In the genomic region with DNA sequence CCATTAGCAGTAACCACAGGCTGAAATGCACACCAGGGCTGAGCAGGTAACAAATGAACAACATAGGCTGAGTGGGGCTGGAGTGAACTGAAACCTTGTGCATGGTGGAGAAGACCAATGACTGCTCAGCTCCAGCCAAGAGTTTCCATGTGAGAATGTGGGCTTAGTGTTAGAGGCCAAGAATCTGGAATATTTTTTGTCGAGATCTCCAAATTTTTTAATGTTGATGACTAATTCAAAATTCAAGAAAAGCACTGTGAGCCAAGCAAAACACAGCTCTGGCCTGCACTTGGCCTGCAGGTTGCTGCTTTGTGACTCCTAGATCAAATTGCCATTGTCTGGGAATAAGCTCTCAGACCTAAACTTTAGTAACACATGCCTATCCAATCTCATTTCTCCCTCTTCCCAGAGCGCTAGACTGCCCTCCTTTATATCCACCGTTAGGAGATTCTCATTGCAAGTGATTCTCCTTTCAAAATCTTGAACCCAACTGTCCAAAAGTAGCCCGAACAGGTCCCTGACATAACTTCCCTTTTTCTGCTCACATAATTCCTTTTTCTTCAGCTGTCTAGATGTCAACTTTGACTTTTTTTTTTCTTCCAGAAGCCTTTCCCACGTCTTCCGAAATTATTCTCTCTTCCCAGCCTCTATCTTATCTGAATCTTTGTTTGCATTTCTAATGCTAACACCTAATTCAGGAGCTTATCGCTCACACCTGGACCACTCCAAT, we compare ENCODE assay signal across 9 cellular contexts. TPM values are rescaled to one million over a fixed set of nuclear protein-coding genes. Genes with fewer than 3 reads are reported as not detected.
A peak's percentile ranks its signal among the peaks of the same experiment; 100 is the strongest.
DNase-seq lines count a peak whose midpoint lies in the region; ATAC-seq, FAIRE-seq and TF ChIP-seq lines count a peak whose summit lies in the region.
"Had no signal": no experiment of that assay in that cellular context is flagged by ENCODE, and none has a peak within 500 bp of the region (broad histone marks: within the 10 kb centered on the region; RNA-seq: fewer than 3 reads in every experiment).

No MANE protein-coding gene starts in this region.

- no peaks in the 10 kb centered on the region for H3K27me3 Mint-ChIP-seq in osteocyte (ENCODE audit: unreplicated experiment)

- FAIRE-seq in endothelial cell of umbilical vein (lab: Jason Lieb, UNC) = no peak

- no peaks in the 10 kb centered on the region for H3K9me1 ChIP-seq in endothelial cell of umbilical vein (replicated peaks; ENCODE audit: control insufficient read depth, extremely low read depth, insufficient read depth, low read length)

- H3K4me3 ChIP-seq in AG10803 (ENCODE audit: low read length) = peak overlapping the region; percentile 22
- no peak overlapping the region for H3K4me3 ChIP-seq in endothelial cell of umbilical vein (replicated peaks in 1 of 3; ENCODE audit: insufficient read depth in 1 of 3, low read depth in 1 of 3, low read length in 3 of 3)

- H3K27ac Mint-ChIP-seq in osteocyte (ENCODE audit: unreplicated experiment) = peak overlapping the region; percentile 96
- H3K27ac Mint-ChIP-seq: activated naive CD4-positive, alpha-beta T cell treated with anti-CD3 and anti-CD28 coated beads for 36 hours had no signal

- no peaks in the 10 kb centered on the region for H3K36me3 Mint-ChIP-seq in osteocyte (ENCODE audit: unreplicated experiment)

- POLR2A ChIA-PET in endothelial cell of umbilical vein (lab: Charles Lee) = no interaction called here

- peak overlapping the region; percentile 17 for H3K4me2 ChIP-seq in endothelial cell of umbilical vein (ENCODE audit: insufficient read depth, low read length)

- H3K4me3 Mint-ChIP-seq in osteocyte (ENCODE audit: unreplicated experiment) = peak overlapping the region; percentile 61
- H3K4me3 Mint-ChIP-seq: activated naive CD4-positive, alpha-beta T cell treated with anti-CD3 and anti-CD28 coated beads for 36 hours had no signal

- DNase-seq in AG10803 (ENCODE audit: low read depth) (peak; percentile 93), MV-4-11 (lab: John Stamatoyannopoulos, UW) (peak; percentile 54), endothelial cell of umbilical vein (ENCODE audit: low read depth, low spot score) (peak; percentile 85), osteocyte (ENCODE audit: extremely low spot score, unreplicated experiment) (no peak), NCI-H1436 treated with DMSO at 0.1 percent for 48 hours (lab: John Stamatoyannopoulos, UW) (no peak), activated gamma-delta T cell (lab: John Stamatoyannopoulos, UW) (no peak)
- DNase-seq in activated CD4-positive, CD25-positive, alpha-beta regulatory T cell (lab: John Stamatoyannopoulos, UW) = no peak
- DNase-seq: activated naive CD4-positive, alpha-beta T cell treated with anti-CD3 and anti-CD28 coated beads for 36 hours had no signal

- no peaks in the 10 kb centered on the region for H3K36me3 ChIP-seq in endothelial cell of umbilical vein (ENCODE audit: control insufficient read depth in 2 of 2, extremely low read depth in 1 of 2, insufficient read depth in 2 of 2, low read length in 2 of 2)

- H3K27me3 ChIP-seq in endothelial cell of umbilical vein (ENCODE audit: control insufficient read depth in 2 of 2, insufficient read depth in 2 of 2, low read length in 2 of 2) = no peaks in the 10 kb centered on the region

- no peaks in the 10 kb centered on the region for H3K9me3 ChIP-seq in endothelial cell of umbilical vein (replicated peaks; ENCODE audit: control insufficient read depth, insufficient read depth, low read length)

- CTCF ChIA-PET in endothelial cell of umbilical vein (lab: Charles Lee) = interaction anchor here (1.1 to 3.8 kb wide), 6 partner anchors 11 to 63 kb away, joined by 4 to 17 read pairs (median 8); no protein-coding TSS in a partner anchor

- dilution Hi-C loops in endothelial cell of umbilical vein (cut with MboI; ENCODE audit: extremely low pct_ligation_motif_present, low sequenced_read_pairs) = no loop called here

- no TSS peak for BruUV-seq in endothelial cell of umbilical vein (replicated peaks; lab: Mats Ljungman, UMichigan)

- no peak overlapping the region for H3K9ac ChIP-seq in endothelial cell of umbilical vein (replicated peaks; ENCODE audit: extremely low read depth, insufficient read depth, low read length)

- TF ChIP-seq CTCF in AG10803 (conservative IDR thresholded peaks at IDR 0.05; ENCODE audit: low read length) (no peak), endothelial cell of umbilical vein (IDR thresholded peaks at IDR 0.05; ENCODE audit: extremely low read depth in 1 of 2, insufficient read depth in 1 of 2, low read depth in 1 of 2, low read length in 2 of 2) (no peak), osteocyte (IDR thresholded peaks at IDR 0.05) (no peak)

- TF ChIP-seq POLR2A in endothelial cell of umbilical vein (IDR thresholded peaks at IDR 0.05; ENCODE audit: low read depth, low read length) = no peak

- H3K27ac ChIP-seq in endothelial cell of umbilical vein (ENCODE audit: insufficient read depth, low read depth, low read length) = peak overlapping the region; percentile 10

- H2AFZ ChIP-seq in endothelial cell of umbilical vein (ENCODE audit: low read depth, low read length) = peak overlapping the region; percentile 12

- intact Hi-C loops in endothelial cell of umbilical vein (cut with micrococcal nuclease) = no loop called here

- H4K20me1 ChIP-seq in endothelial cell of umbilical vein (replicated peaks; ENCODE audit: control insufficient read depth, extremely low read depth, insufficient read depth, low read length) = no peaks in the 10 kb centered on the region

- no peak for ATAC-seq in GM18909 (IDR thresholded peaks at IDR 0.05; ENCODE audit: poor library complexity, unreplicated experiment)

- H3K9me3 Mint-ChIP-seq in osteocyte (ENCODE audit: unreplicated experiment) = peaks cover 4% of the 10 kb centered on the region
- H3K9me3 Mint-ChIP-seq: activated naive CD4-positive, alpha-beta T cell treated with anti-CD3 and anti-CD28 coated beads for 36 hours had no signal

- H3K4me1 ChIP-seq in endothelial cell of umbilical vein (ENCODE audit: control insufficient read depth, extremely low read depth, insufficient read depth, low read length) = peaks cover 33% of the 10 kb centered on the region

- H3K79me2 ChIP-seq in endothelial cell of umbilical vein (ENCODE audit: control insufficient read depth, insufficient read depth, low read length) = no peaks in the 10 kb centered on the region

- peaks cover 79% of the 10 kb centered on the region for H3K4me1 Mint-ChIP-seq in osteocyte (ENCODE audit: unreplicated experiment)

TF ChIP-seq in endothelial cell of umbilical vein, 7 proteins besides CTCF, POLR2A, EP300 and RAD21:
- TF ChIP-seq POLR2AphosphoS5 (IDR thresholded peaks at IDR 0.05; ENCODE audit: insufficient read depth, low read depth, low read length) (peak; percentile 49), MAX (IDR thresholded peaks at IDR 0.05; ENCODE audit: insufficient read depth, insufficient read length) (no peak)

RNA-seq across cellular contexts. Expression of gene SQOR, which starts 7.5 kb away (rescaled TPM):
- total RNA-seq in endothelial cell of umbilical vein = 6.6 and 17.9 TPM in 2 replicates
- 11.3 and 12.9 TPM in 2 replicates for polyA plus RNA-seq in endothelial cell of umbilical vein
- polyA plus RNA-seq in endothelial cell of umbilical vein (2011; cell fraction: cytosol; rRNA removed) = 12.3 and 13.4 TPM in 2 replicates
- polyA plus RNA-seq in endothelial cell of umbilical vein (2011; cell fraction: nucleus; rRNA removed) = 6.3 and 7.4 TPM in 2 replicates
- 21.4 and 23.0 TPM in 2 replicates for polyA plus RNA-seq in endothelial cell of umbilical vein (2012)
- 16.3 and 33.6 TPM in 2 replicates for polyA minus RNA-seq in endothelial cell of umbilical vein
- polyA minus RNA-seq in endothelial cell of umbilical vein (2011; cell fraction: cytosol; rRNA and poly(A)+ RNA removed) = 16.1 TPM
- polyA minus RNA-seq in endothelial cell of umbilical vein (2011; cell fraction: nucleus; rRNA and poly(A)+ RNA removed) = 5.3 and 7.2 TPM in 2 replicates
- total RNA-seq in osteocyte = 21.6 and 22.6 TPM in 2 replicates

RNA-seq across cellular contexts. Expression of gene BLOC1S6, which starts 55.2 kb away (rescaled TPM):
- total RNA-seq in endothelial cell of umbilical vein (39.2 and 43.4 TPM in 2 replicates), osteocyte (48.8 and 49.7 TPM in 2 replicates)
- polyA plus RNA-seq in endothelial cell of umbilical vein = 5.5 and 8.2 TPM in 2 replicates
- polyA plus RNA-seq in endothelial cell of umbilical vein (2011; cell fraction: cytosol; rRNA removed) = 12.1 and 14.7 TPM in 2 replicates
- 10.3 and 12.0 TPM in 2 replicates for polyA plus RNA-seq in endothelial cell of umbilical vein (2011; cell fraction: nucleus; rRNA removed)
- polyA plus RNA-seq in endothelial cell of umbilical vein (2012) = 39.8 and 50.0 TPM in 2 replicates
- polyA minus RNA-seq in endothelial cell of umbilical vein = 17.0 and 22.4 TPM in 2 replicates
- 16.1 TPM for polyA minus RNA-seq in endothelial cell of umbilical vein (2011; cell fraction: cytosol; rRNA and poly(A)+ RNA removed)
- 10.6 and 15.1 TPM in 2 replicates for polyA minus RNA-seq in endothelial cell of umbilical vein (2011; cell fraction: nucleus; rRNA and poly(A)+ RNA removed)

Comparison
In these comparisons a context has a peak if more than half of its experiments do, and no peak if none do; other contexts are left out.
1. DNase-seq: peak in AG10803 (single experiment), MV-4-11 (single experiment) and endothelial cell of umbilical vein (single experiment); none in osteocyte (single experiment), NCI-H1436 treated with DMSO at 0.1 percent for 48 hours (single experiment), activated gamma-delta T cell (single experiment) and activated CD4-positive, CD25-positive, alpha-beta regulatory T cell (0 of 4).